1 cellular context compared by ENCODE assay signal in the genomic region with DNA sequence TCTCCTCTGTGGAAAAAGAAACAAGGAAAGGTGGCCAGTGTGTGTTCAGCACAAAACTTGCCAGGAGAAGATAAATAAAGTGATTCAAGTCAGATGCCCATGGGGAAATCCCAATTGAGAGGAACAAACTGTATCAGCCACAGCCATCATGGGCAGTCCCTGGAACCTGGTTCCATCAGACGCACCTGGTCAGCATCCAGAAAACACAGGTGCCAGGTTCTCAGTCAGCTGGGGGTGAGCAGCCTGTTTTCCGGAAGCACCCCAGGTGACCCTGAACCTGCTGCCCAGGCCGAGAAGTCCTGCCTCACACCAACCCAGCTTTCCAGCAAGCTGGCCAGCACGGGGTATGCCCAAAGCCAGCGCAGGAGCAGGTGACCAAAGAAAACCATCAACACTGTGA.
TF ChIP-seq lines count a peak whose summit lies in the region.

No MANE protein-coding gene starts in this region.

TF ChIP-seq in IMR-90, 13 proteins besides CTCF, POLR2A, EP300 and RAD21:
- TF ChIP-seq CHD1 (IDR thresholded peaks at IDR 0.05; ENCODE audit: low read depth, low read length): no peak
- TF ChIP-seq USF2 (IDR thresholded peaks at IDR 0.05; ENCODE audit: low read depth, low read length): no peak
- TF ChIP-seq NFE2L2 (IDR thresholded peaks at IDR 0.05; ENCODE audit: low read depth, low read length): no peak
- no peak for TF ChIP-seq RCOR1 (IDR thresholded peaks at IDR 0.05; ENCODE audit: insufficient replicate concordance, low read length)
- TF ChIP-seq RFX5 (IDR thresholded peaks at IDR 0.05; ENCODE audit: low read depth, low read length): no peak
- TF ChIP-seq FOS (IDR thresholded peaks at IDR 0.05; ENCODE audit: low read depth, low read length): no peak
- TF ChIP-seq MAFK (IDR thresholded peaks at IDR 0.05; ENCODE audit: low read depth, low read length): no peak
- TF ChIP-seq CEBPB (IDR thresholded peaks at IDR 0.05; ENCODE audit: low read depth, low read length): no peak
- TF ChIP-seq, protein P1, sequence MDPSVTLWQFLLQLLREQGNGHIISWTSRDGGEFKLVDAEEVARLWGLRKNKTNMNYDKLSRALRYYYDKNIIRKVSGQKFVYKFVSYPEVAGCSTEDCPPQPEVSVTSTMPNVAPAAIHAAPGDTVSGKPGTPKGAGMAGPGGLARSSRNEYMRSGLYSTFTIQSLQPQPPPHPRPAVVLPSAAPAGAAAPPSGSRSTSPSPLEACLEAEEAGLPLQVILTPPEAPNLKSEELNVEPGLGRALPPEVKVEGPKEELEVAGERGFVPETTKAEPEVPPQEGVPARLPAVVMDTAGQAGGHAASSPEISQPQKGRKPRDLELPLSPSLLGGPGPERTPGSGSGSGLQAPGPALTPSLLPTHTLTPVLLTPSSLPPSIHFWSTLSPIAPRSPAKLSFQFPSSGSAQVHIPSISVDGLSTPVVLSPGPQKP (IDR thresholded peaks at IDR 0.05; ENCODE audit: borderline replicate concordance, low read depth, low read length): no peak
- no peak for TF ChIP-seq SMC3 (IDR thresholded peaks at IDR 0.05; ENCODE audit: low read depth, low read length)
- no peak for TF ChIP-seq BHLHE40 (IDR thresholded peaks at IDR 0.05; ENCODE audit: low read depth, low read length)
- TF ChIP-seq MXI1 (IDR thresholded peaks at IDR 0.05; ENCODE audit: borderline replicate concordance, low read depth, low read length): no peak
- no peak for TF ChIP-seq MAZ (IDR thresholded peaks at IDR 0.05; ENCODE audit: borderline replicate concordance, low read depth, low read length)
